In genomic region chr6:24694198-24694597, GRCh38 we compare ENCODE assay signal across 20 cellular contexts. TPM values are rescaled to one million over a fixed set of nuclear protein-coding genes. Genes with fewer than 3 reads are reported as not detected.
DNase-seq lines count a peak whose midpoint lies in the region; ATAC-seq and TF ChIP-seq lines count a peak whose summit lies in the region.
"Had no signal": no experiment of that assay in that cellular context is flagged by ENCODE, and none has a peak within 500 bp of the region (broad histone marks: within the 10 kb centered on the region; RNA-seq: fewer than 3 reads in every experiment).

No MANE protein-coding gene starts in this region.

- H3K4me2 ChIP-seq in Karpas-422 (ENCODE audit: low read depth, low read length, poor library complexity, severe bottlenecking), result no peak overlapping the region
- H3K4me2 ChIP-seq: A549, GM23338, KMS-11 had no signal

- H3K36me3 ChIP-seq in Karpas-422 (ENCODE audit: insufficient read depth, low read length) (no peaks in the 10 kb centered on the region), testis (ENCODE audit: low read depth, missing control alignments) (no peaks in the 10 kb centered on the region)
- H3K36me3 ChIP-seq: Peyer's patch had no signal

- peaks cover 12% of the 10 kb centered on the region for H3K36me3 Mint-ChIP-seq in activated T-cell treated with anti-CD3 and anti-CD28 coated beads, Interleukin-2, amount 50 U/mL, for 24 hours (ENCODE audit: low read depth)

- no peak for DNase-seq in activated T-cell treated with anti-CD3 and anti-CD28 coated beads, Interleukin-2, amount 50 U/mL, for 24 hours
- no peak for DNase-seq in activated T-cell treated with anti-CD3 and anti-CD28 coated beads, Interleukin-2, amount 50 U/mL, for 48 hours
- no peak for DNase-seq in Karpas-422
- no peak for DNase-seq in foreskin fibroblast
- DNase-seq in testis, result no peak
- no peak for DNase-seq in caudate nucleus (lab: John Stamatoyannopoulos, UW)
- DNase-seq: Caco-2; CD4-positive, alpha-beta T cell; HCEC 1CT; NCI-H1436; NCI-H2081 treated with DMSO at 0.1 percent for 48 hours; NCI-H510A treated with DMSO at 0.1 percent for 48 hours; NK-92 treated with Interleukin-12 subunit alpha and Interleukin-12 subunit beta, amount 100 ng/mL, for 24 hours; Peyer's patch; T-helper 17 cell had no signal

- ATAC-seq in GM21423 (IDR thresholded peaks at IDR 0.05; ENCODE audit: unreplicated experiment), result peak; percentile 55
- ATAC-seq: A549, Right ventricle myocardium inferior, T-helper 17 cell had no signal

- H3K4me1 Mint-ChIP-seq in activated T-cell treated with anti-CD3 and anti-CD28 coated beads, Interleukin-2, amount 50 U/mL, for 24 hours (ENCODE audit: low read depth), result peaks cover 41% of the 10 kb centered on the region

- TF ChIP-seq POLR2A in testis (IDR thresholded peaks at IDR 0.05), result no peak

- H2AFZ ChIP-seq in Karpas-422 (ENCODE audit: low read length), result no peak overlapping the region
- H2AFZ ChIP-seq: GM23338 had no signal

- 82 to 100% methylated on average over 1 of the region's 1 CpG for WGBS in testis, 2 donors

- peak overlapping the region; percentile 15 for H3K27ac Mint-ChIP-seq in activated T-cell treated with anti-CD3 and anti-CD28 coated beads, Interleukin-2, amount 50 U/mL, for 24 hours
- H3K27ac Mint-ChIP-seq: CD4-positive, alpha-beta T cell; GM23338 had no signal

- no peak overlapping the region for H3K4me3 Mint-ChIP-seq in activated T-cell treated with anti-CD3 and anti-CD28 coated beads, Interleukin-2, amount 50 U/mL, for 24 hours
- H3K4me3 Mint-ChIP-seq: CD4-positive, alpha-beta T cell; GM23338; T-helper 17 cell had no signal

- H3K9me3 Mint-ChIP-seq in activated T-cell treated with anti-CD3 and anti-CD28 coated beads, Interleukin-2, amount 50 U/mL, for 24 hours, result no peaks in the 10 kb centered on the region
- H3K9me3 Mint-ChIP-seq: CD4-positive, alpha-beta T cell; GM23338 had no signal

- H3K27me3 Mint-ChIP-seq in activated T-cell treated with anti-CD3 and anti-CD28 coated beads, Interleukin-2, amount 50 U/mL, for 24 hours, result no peaks in the 10 kb centered on the region
- H3K27me3 Mint-ChIP-seq: CD4-positive, alpha-beta T cell; T-helper 17 cell had no signal

- H4K20me1 ChIP-seq in Karpas-422 (ENCODE audit: insufficient read depth, low read depth, low read length), result no peaks in the 10 kb centered on the region

- H3K27ac ChIP-seq in Karpas-422 (ENCODE audit: low read length) (peak overlapping the region; percentile 20; the same call in 1 of the 2 replicates), testis (no peak overlapping the region), caudate nucleus (ENCODE audit: low read depth, low read length) (no peak overlapping the region)
- H3K27ac ChIP-seq: A549, KMS-11, Peyer's patch had no signal

- intact Hi-C loops in testis (cut with DNase I; ENCODE audit: low total_unique reads), result no loop called here

- TF ChIP-seq CTCF in foreskin fibroblast (IDR thresholded peaks at IDR 0.05; ENCODE audit: low read depth, low read length), result no peak
- no peak for TF ChIP-seq CTCF in testis (IDR thresholded peaks at IDR 0.05)

- H3K27me3 ChIP-seq in Karpas-422 (ENCODE audit: low read length), result no peaks in the 10 kb centered on the region
- no peaks in the 10 kb centered on the region for H3K27me3 ChIP-seq in testis
- H3K27me3 ChIP-seq: Peyer's patch had no signal

- peaks cover 11% of the 10 kb centered on the region; the same call in 1 of the 2 replicates for H3K79me2 ChIP-seq in Karpas-422 (ENCODE audit: low read length)

- no peak overlapping the region for H3K9ac ChIP-seq in Karpas-422 (ENCODE audit: low read length)
- H3K9ac ChIP-seq: KMS-11 had no signal

- H3K9me3 ChIP-seq in Karpas-422 (ENCODE audit: low read length), result no peaks in the 10 kb centered on the region
- no peaks in the 10 kb centered on the region for H3K9me3 ChIP-seq in testis
- H3K9me3 ChIP-seq: A549, Caco-2, Peyer's patch had no signal

- H3K9me2 ChIP-seq in Karpas-422 (replicated peaks; ENCODE audit: insufficient read depth, low read length), result no peaks in the 10 kb centered on the region

- no peak overlapping the region for H3K4me3 ChIP-seq in Karpas-422 (ENCODE audit: low read length)
- no peak overlapping the region for H3K4me3 ChIP-seq in foreskin fibroblast (ENCODE audit: low read depth in 1 of 2, low read length in 2 of 2)
- no peak overlapping the region for H3K4me3 ChIP-seq in testis
- H3K4me3 ChIP-seq: A549, GM23338, Peyer's patch had no signal

- H3K4me1 ChIP-seq in Karpas-422 (ENCODE audit: low read length) (peaks cover 28% of the 10 kb centered on the region), testis (no peaks in the 10 kb centered on the region)
- H3K4me1 ChIP-seq: Caco-2, Peyer's patch had no signal

RNA-seq across cellular contexts. Expression of gene C6orf62, which starts 24.8 kb away (rescaled TPM):
- 49.7 and 123 TPM in 2 replicates for total RNA-seq in Karpas-422 (2014; rRNA removed; shearing (Covaris generic); ENCODE audit: low replicate concordance)
- total RNA-seq in testis, result 100 to 1,000 TPM; 109 to 128 TPM
- polyA plus RNA-seq in testis (ENCODE audit: insufficient read depth, low read depth, low replicate concordance), result 139 TPM

RNA-seq across cellular contexts. Expression of gene ACOT13, which starts 27.3 kb away (rescaled TPM):
- 9.4 and 15.7 TPM in 2 replicates for total RNA-seq in Karpas-422 (2014; rRNA removed; shearing (Covaris generic); ENCODE audit: low replicate concordance)
- total RNA-seq in testis, result 10 to 100 TPM; 15.6 to 19.1 TPM
- 67.7 TPM for polyA plus RNA-seq in testis (ENCODE audit: insufficient read depth, low read depth, low replicate concordance)

RNA-seq across cellular contexts. Expression of gene TDP2, which starts 27.5 kb away (rescaled TPM):
- total RNA-seq in Karpas-422 (2014; rRNA removed; shearing (Covaris generic); ENCODE audit: low replicate concordance), result 30.1 and 49.3 TPM in 2 replicates
- total RNA-seq in testis, result 10 to 100 TPM; 37.2 to 37.4 TPM
- polyA plus RNA-seq in testis (ENCODE audit: insufficient read depth, low read depth, low replicate concordance), result 46.0 TPM

RNA-seq across cellular contexts. Expression of gene KIAA0319, which starts 48.2 kb away (rescaled TPM):
- 0.45 and 0.51 TPM in 2 replicates for total RNA-seq in Karpas-422 (2014; rRNA removed; shearing (Covaris generic); ENCODE audit: low replicate concordance)
- 1 to 10 TPM; 2.0 to 2.3 TPM for total RNA-seq in testis
- 2.1 TPM for polyA plus RNA-seq in testis (ENCODE audit: insufficient read depth, low read depth, low replicate concordance)
- total RNA-seq: CD4-positive, alpha-beta T cell; Right ventricle myocardium inferior had no signal
